In the genomic region with DNA sequence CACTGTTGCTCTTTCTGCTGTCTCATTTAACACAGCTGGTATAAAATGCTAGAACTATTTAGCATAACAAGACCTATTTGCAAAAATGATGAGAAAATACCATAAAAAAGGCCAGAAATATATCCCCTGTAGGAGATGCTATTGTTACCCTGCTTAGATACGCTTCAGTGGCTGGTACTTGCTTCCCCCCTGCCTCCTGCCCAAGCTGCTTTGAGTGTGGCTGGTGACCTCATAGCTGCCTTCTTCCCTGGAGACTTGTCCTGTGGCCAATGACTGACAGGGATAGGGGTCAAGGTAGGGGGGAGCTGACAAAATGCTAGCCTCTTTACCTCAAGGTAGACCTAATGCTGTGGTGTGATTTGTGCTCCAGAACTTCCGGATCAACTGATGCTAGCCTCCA, we compare ENCODE assay signal across 2 cellular contexts.
TF ChIP-seq lines count a peak whose summit lies in the region.

No MANE protein-coding gene starts in this region.

TF ChIP-seq in HEK293T, 16 proteins besides CTCF, POLR2A, EP300 and RAD21:
- TF ChIP-seq PKNOX1 (IDR thresholded peaks at IDR 0.05): peak; percentile 38; the same call in 1 of the 2 replicates
- no peak for TF ChIP-seq SUZ12 (IDR thresholded peaks at IDR 0.05)

TF ChIP-seq in K562, 482 proteins besides CTCF, POLR2A, EP300 and RAD21:
- TF ChIP-seq TRIM25 (IDR thresholded peaks at IDR 0.05; ENCODE audit: borderline replicate concordance) (no peak), SAP30 (IDR thresholded peaks at IDR 0.05; ENCODE audit: borderline replicate concordance, insufficient read depth, low read depth, low read length, poor library complexity, severe bottlenecking) (no peak), ZNF507 (tag; conservative IDR thresholded peaks at IDR 0.05) (no peak), ZNF699 (CRISPR knock-in tag; IDR thresholded peaks at IDR 0.05; ENCODE audit: insufficient replicate concordance) (no peak), HNRNPUL1 (IDR thresholded peaks at IDR 0.05; ENCODE audit: low read length) (no peak), MTF1 (CRISPR knock-in tag; IDR thresholded peaks at IDR 0.05; ENCODE audit: borderline replicate concordance) (no peak), MEIS2 (IDR thresholded peaks at IDR 0.05; ENCODE audit: partially characterized antibody) (no peak), CC2D1A (IDR thresholded peaks at IDR 0.05) (no peak), JUN (IDR thresholded peaks at IDR 0.05; ENCODE audit: borderline replicate concordance, low read depth, low read length) (no peak), JUN (CRISPR knock-in tag; IDR thresholded peaks at IDR 0.05; ENCODE audit: borderline replicate concordance) (no peak), ZNF318 (IDR thresholded peaks at IDR 0.05; ENCODE audit: borderline replicate concordance in 1 of 2, low read depth in 1 of 2) (no peak), HOMEZ (CRISPR knock-in tag; IDR thresholded peaks at IDR 0.05) (no peak), THRAP3 (IDR thresholded peaks at IDR 0.05; ENCODE audit: borderline replicate concordance) (no peak), TAF7 (tag; IDR thresholded peaks at IDR 0.05) (no peak), REST (CRISPR knock-in tag; IDR thresholded peaks at IDR 0.05; ENCODE audit: low read depth) (no peak), ARHGAP35 (IDR thresholded peaks at IDR 0.05; ENCODE audit: partially characterized antibody) (no peak), NFIX (CRISPR knock-in tag; IDR thresholded peaks at IDR 0.05; ENCODE audit: low read depth) (no peak)
- TF ChIP-seq, protein P1, sequence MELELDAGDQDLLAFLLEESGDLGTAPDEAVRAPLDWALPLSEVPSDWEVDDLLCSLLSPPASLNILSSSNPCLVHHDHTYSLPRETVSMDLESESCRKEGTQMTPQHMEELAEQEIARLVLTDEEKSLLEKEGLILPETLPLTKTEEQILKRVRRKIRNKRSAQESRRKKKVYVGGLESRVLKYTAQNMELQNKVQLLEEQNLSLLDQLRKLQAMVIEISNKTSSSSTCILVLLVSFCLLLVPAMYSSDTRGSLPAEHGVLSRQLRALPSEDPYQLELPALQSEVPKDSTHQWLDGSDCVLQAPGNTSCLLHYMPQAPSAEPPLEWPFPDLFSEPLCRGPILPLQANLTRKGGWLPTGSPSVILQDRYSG (tag; conservative IDR thresholded peaks at IDR 0.05; ENCODE audit: low read depth): no peak
- TF ChIP-seq, protein P2, sequence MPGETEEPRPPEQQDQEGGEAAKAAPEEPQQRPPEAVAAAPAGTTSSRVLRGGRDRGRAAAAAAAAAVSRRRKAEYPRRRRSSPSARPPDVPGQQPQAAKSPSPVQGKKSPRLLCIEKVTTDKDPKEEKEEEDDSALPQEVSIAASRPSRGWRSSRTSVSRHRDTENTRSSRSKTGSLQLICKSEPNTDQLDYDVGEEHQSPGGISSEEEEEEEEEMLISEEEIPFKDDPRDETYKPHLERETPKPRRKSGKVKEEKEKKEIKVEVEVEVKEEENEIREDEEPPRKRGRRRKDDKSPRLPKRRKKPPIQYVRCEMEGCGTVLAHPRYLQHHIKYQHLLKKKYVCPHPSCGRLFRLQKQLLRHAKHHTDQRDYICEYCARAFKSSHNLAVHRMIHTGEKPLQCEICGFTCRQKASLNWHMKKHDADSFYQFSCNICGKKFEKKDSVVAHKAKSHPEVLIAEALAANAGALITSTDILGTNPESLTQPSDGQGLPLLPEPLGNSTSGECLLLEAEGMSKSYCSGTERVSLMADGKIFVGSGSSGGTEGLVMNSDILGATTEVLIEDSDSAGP (CRISPR knock-in tag; IDR thresholded peaks at IDR 0.05): no peak
